Comparison of ENCODE assay signal across 1 cellular context in genomic region chr3:108602935-108603294, GRCh38.
TF ChIP-seq lines count a peak whose summit lies in the region.

No MANE protein-coding gene starts in this region.

TF ChIP-seq in WTC11, 78 proteins besides CTCF, POLR2A, EP300 and RAD21 (continued from another document):
- TF ChIP-seq ATF3 (CRISPR knock-in tag; conservative IDR thresholded peaks at IDR 0.05) (no peak), ATF6 (CRISPR knock-in tag; IDR thresholded peaks at IDR 0.05) (no peak), SOX15 (CRISPR knock-in tag; IDR thresholded peaks at IDR 0.05) (no peak), TEAD4 (CRISPR knock-in tag; IDR thresholded peaks at IDR 0.05) (no peak)
